ENCODE assay signal across 7 cellular contexts in genomic region chr3:56784452-56785001, GRCh38. TPM values are rescaled to one million over a fixed set of nuclear protein-coding genes. Genes with fewer than 3 reads are reported as not detected.
A peak's percentile ranks its signal among the peaks of the same experiment; 100 is the strongest.
DNase-seq lines count a peak whose midpoint lies in the region; ATAC-seq, FAIRE-seq and TF ChIP-seq lines count a peak whose summit lies in the region.

No MANE protein-coding gene starts in this region.

- DNase-seq in hepatocyte (ENCODE audit: low spot score) (no peak), small intestine (no peak), NAMALWA (ENCODE audit: low spot score) (no peak), NCI-H1092 (lab: John Stamatoyannopoulos, UW) (no peak)

- ATAC-seq in HG02759 (IDR thresholded peaks at IDR 0.05; ENCODE audit: unreplicated experiment), result no peak

- no peak overlapping the region for H3K4me3 ChIP-seq in hepatocyte
- H3K4me3 ChIP-seq in small intestine (ENCODE audit: low read depth in 1 of 2, low read length in 2 of 2), result no peak overlapping the region

- no peak for TF ChIP-seq CTCF in VCaP (conservative IDR thresholded peaks at IDR 0.05)
- TF ChIP-seq CTCF in hepatocyte (IDR thresholded peaks at IDR 0.05; ENCODE audit: poor library complexity), result no peak

- no peaks in the 10 kb centered on the region for H3K9me3 ChIP-seq in ES-I3 (ENCODE audit: control insufficient read depth, insufficient read depth, low read length)
- H3K9me3 ChIP-seq in hepatocyte (ENCODE audit: low read depth), result no peaks in the 10 kb centered on the region
- no peaks in the 10 kb centered on the region for H3K9me3 ChIP-seq in small intestine (ENCODE audit: control insufficient read depth, low read depth)

- 0 out of 2 replicates have a peak overlapping the region, but pooled peaks have one; percentile 4 for H3K9ac ChIP-seq in ES-I3 (ENCODE audit: low read depth, low read length)

- peak overlapping the region; percentile 69 for H3K27ac ChIP-seq in VCaP
- H3K27ac ChIP-seq in hepatocyte, result peak overlapping the region; percentile 26
- peak overlapping the region; percentile 9 to 65 for H3K27ac ChIP-seq in small intestine (ENCODE audit: low read depth in 1 of 2, low read length in 1 of 2)

- H3K36me3 ChIP-seq in ES-I3 (ENCODE audit: insufficient read depth, low read length) (no peaks in the 10 kb centered on the region; the same call in 1 of the 2 replicates), hepatocyte (replicated peaks; ENCODE audit: insufficient read depth, low read depth) (no peaks in the 10 kb centered on the region), small intestine (ENCODE audit: control insufficient read depth in 2 of 2, insufficient read depth in 2 of 2, low read length in 2 of 2) (no peaks in the 10 kb centered on the region)

- peaks cover 10% of the 10 kb centered on the region; the same call in 1 of the 2 replicates for H3K4me1 ChIP-seq in ES-I3 (ENCODE audit: insufficient read depth, low read length)
- H3K4me1 ChIP-seq in hepatocyte (ENCODE audit: insufficient read depth), result peaks cover 34% of the 10 kb centered on the region
- peaks cover 0 to 21% of the 10 kb centered on the region in 2 donors for H3K4me1 ChIP-seq in small intestine (ENCODE audit: control insufficient read depth in 2 of 2, insufficient read depth in 1 of 2, low read depth in 1 of 2, low read length in 1 of 2)

- H3K27me3 ChIP-seq in hepatocyte, result no peaks in the 10 kb centered on the region
- no peaks in the 10 kb centered on the region for H3K27me3 ChIP-seq in small intestine (ENCODE audit: control insufficient read depth in 2 of 2, insufficient read depth in 2 of 2, low read length in 2 of 2)

- H2AFZ ChIP-seq in hepatocyte, result no peak overlapping the region

- 95% methylated on average over 5 of the region's 5 CpGs for WGBS in hepatocyte (ENCODE audit: low lambda C conversion rate, missing lambda C conversion rate)
- 67 to 76% (median 70%) methylated on average over 5 of the region's 5 CpGs for WGBS in small intestine, 3 donors

- FAIRE-seq in small intestine (lab: Jason Lieb, UNC), result no peak

- peaks cover 88% of the 10 kb centered on the region for H3K79me2 ChIP-seq in hepatocyte

- peaks cover 75% of the 10 kb centered on the region for H4K20me1 ChIP-seq in hepatocyte (ENCODE audit: insufficient read depth, poor library complexity, severe bottlenecking)

- H3K4me2 ChIP-seq in hepatocyte, result no peak overlapping the region

- H3K9me2 ChIP-seq in hepatocyte (replicated peaks; ENCODE audit: insufficient read depth), result no peaks in the 10 kb centered on the region

RNA-seq across cellular contexts. Expression of gene ARHGEF3, which starts 17.2 kb away (rescaled TPM):
- total RNA-seq in hepatocyte, result 39.6 and 41.7 TPM in 2 replicates
- polyA plus RNA-seq in hepatocyte (52.4 and 63.8 TPM in 2 replicates), small intestine (1 to 10 TPM; 1.6 to 9.0 (median 4.6) TPM)
